In the genomic region with DNA sequence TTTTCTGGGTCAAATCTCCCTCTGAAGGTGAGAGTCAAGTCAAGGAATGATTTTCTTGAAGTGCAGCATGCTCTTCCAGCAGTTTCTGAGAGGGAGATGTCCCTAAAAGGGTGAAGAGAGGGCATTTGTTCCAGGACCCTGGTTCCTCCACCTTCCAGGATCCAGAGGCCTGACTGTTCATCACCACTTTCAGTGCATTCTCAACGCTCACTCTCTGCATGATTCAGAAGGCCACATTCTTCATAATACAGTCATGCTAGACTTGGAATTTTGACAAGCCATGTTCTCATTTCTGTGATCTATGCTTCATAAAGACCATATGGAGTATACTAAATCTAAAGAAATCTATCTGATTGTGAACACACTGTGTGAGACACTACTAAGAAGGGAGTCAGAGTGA, we compare ENCODE assay signal across 9 cellular contexts.
A peak's percentile ranks its signal among the peaks of the same experiment; 100 is the strongest.
DNase-seq lines count a peak whose midpoint lies in the region; ATAC-seq and TF ChIP-seq lines count a peak whose summit lies in the region.
"Had no signal": no experiment of that assay in that cellular context is flagged by ENCODE, and none has a peak within 500 bp of the region (broad histone marks: within the 10 kb centered on the region; RNA-seq: fewer than 3 reads in every experiment).

No MANE protein-coding gene starts in this region.

- H3K27ac ChIP-seq in GM23338 (ENCODE audit: low read depth) (no peak overlapping the region), SJSA1 (peak overlapping the region; percentile 60), thoracic aorta (peak overlapping the region in 1 of 2 donors; percentile 29)
- H3K27ac ChIP-seq: SJCRH30 had no signal

- no peaks in the 10 kb centered on the region for H3K9me3 Mint-ChIP-seq in GM23338

- no peaks in the 10 kb centered on the region for H3K79me2 ChIP-seq in GM23338 (replicated peaks; ENCODE audit: insufficient read depth)

- H3K27ac Mint-ChIP-seq in GM23338, result no peak overlapping the region

- H3K4me3 Mint-ChIP-seq in GM23338, result no peak overlapping the region

- H2AFZ ChIP-seq in GM23338, result peak overlapping the region; percentile 64

- H4K20me1 ChIP-seq in GM23338 (replicated peaks; ENCODE audit: insufficient read depth), result no peaks in the 10 kb centered on the region

- H3K27me3 ChIP-seq in GM23338 (ENCODE audit: insufficient read depth) (no peaks in the 10 kb centered on the region), SJSA1 (replicated peaks) (no peaks in the 10 kb centered on the region), thoracic aorta (replicated peaks; ENCODE audit: insufficient read depth) (no peaks in the 10 kb centered on the region)
- H3K27me3 ChIP-seq: SJCRH30 had no signal

- H3F3A ChIP-seq in GM23338 (replicated peaks; ENCODE audit: low read depth), result no peaks in the 10 kb centered on the region

- H3K9me2 ChIP-seq in GM23338 (ENCODE audit: insufficient read depth), result no peaks in the 10 kb centered on the region

- DNase-seq in GM23338 (ENCODE audit: low spot score), result no peak
- DNase-seq in SJSA1 (ENCODE audit: low read depth in 1 of 2, low spot score in 2 of 2), result peak; percentile 48 to 61
- peak; percentile 91 for DNase-seq in fibroblast of the conjunctiva (ENCODE audit: low read depth)
- DNase-seq in thoracic aorta (ENCODE audit: low spot score), result no peak
- no peak for DNase-seq in UCSD-AML1 (lab: John Stamatoyannopoulos, UW; ENCODE audit: unreplicated experiment)
- no peak for DNase-seq in GF-D8 (lab: John Stamatoyannopoulos, UW)
- DNase-seq: NCI-H187, SJCRH30 had no signal

- TF ChIP-seq CTCF in GM23338 (conservative IDR thresholded peaks at IDR 0.05; ENCODE audit: low read depth in 2 of 2) (no peak), thoracic aorta (IDR thresholded peaks at IDR 0.05) (no peak)

- H3K4me1 ChIP-seq in GM23338 (ENCODE audit: insufficient read depth) (no peaks in the 10 kb centered on the region), SJSA1 (replicated peaks) (peaks cover 20% of the 10 kb centered on the region), thoracic aorta (ENCODE audit: control insufficient read depth in 1 of 2, low read depth in 2 of 2) (peaks cover 8 to 32% of the 10 kb centered on the region in 2 donors)
- H3K4me1 ChIP-seq: SJCRH30 had no signal

- H3K9me3 ChIP-seq in SJSA1 (replicated peaks), result no peaks in the 10 kb centered on the region
- no peaks in the 10 kb centered on the region for H3K9me3 ChIP-seq in thoracic aorta
- H3K9me3 ChIP-seq: SJCRH30 had no signal

- H3K36me3 Mint-ChIP-seq in GM23338 (ENCODE audit: low read depth), result no peaks in the 10 kb centered on the region

- no peak for ATAC-seq in GM23338
- ATAC-seq in thoracic aorta (ENCODE audit: insufficient number of reproducible peaks, low FRiP score, low read depth), result peak; percentile 74
- ATAC-seq in HG03045 (IDR thresholded peaks at IDR 0.05; ENCODE audit: unreplicated experiment), result no peak

- no peaks in the 10 kb centered on the region for H3K4me1 Mint-ChIP-seq in GM23338

- H3K36me3 ChIP-seq in GM23338 (ENCODE audit: insufficient read depth) (no peaks in the 10 kb centered on the region), SJSA1 (no peaks in the 10 kb centered on the region), thoracic aorta (no peaks in the 10 kb centered on the region)
- H3K36me3 ChIP-seq: SJCRH30 had no signal

- H3K4me3 ChIP-seq in GM23338 (no peak overlapping the region), SJSA1 (no peak overlapping the region), thoracic aorta (no peak overlapping the region)
- H3K4me3 ChIP-seq: SJCRH30 had no signal

- no peak overlapping the region for H3K4me2 ChIP-seq in GM23338

- H3K27me3 Mint-ChIP-seq in GM23338 (ENCODE audit: insufficient read depth, low read depth, poor library complexity), result no peaks in the 10 kb centered on the region

TF ChIP-seq in GM23338, 12 proteins besides CTCF, POLR2A, EP300 and RAD21 (continues in another document):
- TF ChIP-seq EZH2phosphoT487 (IDR thresholded peaks at IDR 0.05; ENCODE audit: unreplicated experiment), result no peak
- TF ChIP-seq, protein P1, sequence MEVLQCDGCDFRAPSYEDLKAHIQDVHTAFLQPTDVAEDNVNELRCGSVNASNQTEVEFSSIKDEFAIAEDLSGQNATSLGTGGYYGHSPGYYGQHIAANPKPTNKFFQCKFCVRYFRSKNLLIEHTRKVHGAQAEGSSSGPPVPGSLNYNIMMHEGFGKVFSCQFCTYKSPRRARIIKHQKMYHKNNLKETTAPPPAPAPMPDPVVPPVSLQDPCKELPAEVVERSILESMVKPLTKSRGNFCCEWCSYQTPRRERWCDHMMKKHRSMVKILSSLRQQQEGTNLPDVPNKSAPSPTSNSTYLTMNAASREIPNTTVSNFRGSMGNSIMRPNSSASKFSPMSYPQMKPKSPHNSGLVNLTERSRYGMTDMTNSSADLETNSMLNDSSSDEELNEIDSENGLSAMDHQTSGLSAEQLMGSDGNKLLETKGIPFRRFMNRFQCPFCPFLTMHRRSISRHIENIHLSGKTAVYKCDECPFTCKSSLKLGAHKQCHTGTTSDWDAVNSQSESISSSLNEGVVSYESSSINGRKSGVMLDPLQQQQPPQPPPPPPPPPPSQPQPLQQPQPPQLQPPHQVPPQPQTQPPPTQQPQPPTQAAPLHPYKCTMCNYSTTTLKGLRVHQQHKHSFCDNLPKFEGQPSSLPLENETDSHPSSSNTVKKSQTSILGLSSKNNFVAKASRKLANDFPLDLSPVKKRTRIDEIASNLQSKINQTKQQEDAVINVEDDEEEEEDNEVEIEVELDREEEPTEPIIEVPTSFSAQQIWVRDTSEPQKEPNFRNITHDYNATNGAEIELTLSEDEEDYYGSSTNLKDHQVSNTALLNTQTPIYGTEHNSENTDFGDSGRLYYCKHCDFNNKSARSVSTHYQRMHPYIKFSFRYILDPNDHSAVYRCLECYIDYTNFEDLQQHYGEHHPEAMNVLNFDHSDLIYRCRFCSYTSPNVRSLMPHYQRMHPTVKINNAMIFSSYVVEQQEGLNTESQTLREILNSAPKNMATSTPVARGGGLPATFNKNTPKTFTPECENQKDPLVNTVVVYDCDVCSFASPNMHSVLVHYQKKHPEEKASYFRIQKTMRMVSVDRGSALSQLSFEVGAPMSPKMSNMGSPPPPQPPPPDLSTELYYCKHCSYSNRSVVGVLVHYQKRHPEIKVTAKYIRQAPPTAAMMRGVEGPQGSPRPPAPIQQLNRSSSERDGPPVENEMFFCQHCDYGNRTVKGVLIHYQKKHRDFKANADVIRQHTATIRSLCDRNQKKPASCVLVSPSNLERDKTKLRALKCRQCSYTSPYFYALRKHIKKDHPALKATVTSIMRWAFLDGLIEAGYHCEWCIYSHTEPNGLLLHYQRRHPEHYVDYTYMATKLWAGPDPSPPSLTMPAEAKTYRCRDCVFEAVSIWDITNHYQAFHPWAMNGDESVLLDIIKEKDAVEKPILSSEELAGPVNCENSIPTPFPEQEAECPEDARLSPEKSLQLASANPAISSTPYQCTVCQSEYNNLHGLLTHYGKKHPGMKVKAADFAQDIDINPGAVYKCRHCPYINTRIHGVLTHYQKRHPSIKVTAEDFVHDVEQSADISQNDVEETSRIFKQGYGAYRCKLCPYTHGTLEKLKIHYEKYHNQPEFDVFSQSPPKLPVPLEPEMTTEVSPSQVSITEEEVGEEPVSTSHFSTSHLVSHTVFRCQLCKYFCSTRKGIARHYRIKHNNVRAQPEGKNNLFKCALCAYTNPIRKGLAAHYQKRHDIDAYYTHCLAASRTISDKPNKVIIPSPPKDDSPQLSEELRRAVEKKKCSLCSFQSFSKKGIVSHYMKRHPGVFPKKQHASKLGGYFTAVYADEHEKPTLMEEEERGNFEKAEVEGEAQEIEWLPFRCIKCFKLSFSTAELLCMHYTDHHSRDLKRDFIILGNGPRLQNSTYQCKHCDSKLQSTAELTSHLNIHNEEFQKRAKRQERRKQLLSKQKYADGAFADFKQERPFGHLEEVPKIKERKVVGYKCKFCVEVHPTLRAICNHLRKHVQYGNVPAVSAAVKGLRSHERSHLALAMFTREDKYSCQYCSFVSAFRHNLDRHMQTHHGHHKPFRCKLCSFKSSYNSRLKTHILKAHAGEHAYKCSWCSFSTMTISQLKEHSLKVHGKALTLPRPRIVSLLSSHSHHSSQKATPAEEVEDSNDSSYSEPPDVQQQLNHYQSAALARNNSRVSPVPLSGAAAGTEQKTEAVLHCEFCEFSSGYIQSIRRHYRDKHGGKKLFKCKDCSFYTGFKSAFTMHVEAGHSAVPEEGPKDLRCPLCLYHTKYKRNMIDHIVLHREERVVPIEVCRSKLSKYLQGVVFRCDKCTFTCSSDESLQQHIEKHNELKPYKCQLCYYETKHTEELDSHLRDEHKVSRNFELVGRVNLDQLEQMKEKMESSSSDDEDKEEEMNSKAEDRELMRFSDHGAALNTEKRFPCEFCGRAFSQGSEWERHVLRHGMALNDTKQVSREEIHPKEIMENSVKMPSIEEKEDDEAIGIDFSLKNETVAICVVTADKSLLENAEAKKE (CRISPR knock-in tag; IDR thresholded peaks at IDR 0.05), result no peak
- no peak for TF ChIP-seq NANOG (IDR thresholded peaks at IDR 0.05; ENCODE audit: borderline replicate concordance)
- TF ChIP-seq JUNB (IDR thresholded peaks at IDR 0.05; ENCODE audit: unreplicated experiment), result no peak
- no peak for TF ChIP-seq ZNF114 (CRISPR knock-in tag; IDR thresholded peaks at IDR 0.05)
- TF ChIP-seq CREB1 (CRISPR knock-in tag; IDR thresholded peaks at IDR 0.05; ENCODE audit: low read depth), result no peak
- no peak for TF ChIP-seq EZH2 (IDR thresholded peaks at IDR 0.05; ENCODE audit: low read depth, unreplicated experiment)
- no peak for TF ChIP-seq POLR2AphosphoS5 (IDR thresholded peaks at IDR 0.05; ENCODE audit: low read depth)
- TF ChIP-seq STAT1 (IDR thresholded peaks at IDR 0.05; ENCODE audit: unreplicated experiment), result no peak
- TF ChIP-seq, protein P2, sequence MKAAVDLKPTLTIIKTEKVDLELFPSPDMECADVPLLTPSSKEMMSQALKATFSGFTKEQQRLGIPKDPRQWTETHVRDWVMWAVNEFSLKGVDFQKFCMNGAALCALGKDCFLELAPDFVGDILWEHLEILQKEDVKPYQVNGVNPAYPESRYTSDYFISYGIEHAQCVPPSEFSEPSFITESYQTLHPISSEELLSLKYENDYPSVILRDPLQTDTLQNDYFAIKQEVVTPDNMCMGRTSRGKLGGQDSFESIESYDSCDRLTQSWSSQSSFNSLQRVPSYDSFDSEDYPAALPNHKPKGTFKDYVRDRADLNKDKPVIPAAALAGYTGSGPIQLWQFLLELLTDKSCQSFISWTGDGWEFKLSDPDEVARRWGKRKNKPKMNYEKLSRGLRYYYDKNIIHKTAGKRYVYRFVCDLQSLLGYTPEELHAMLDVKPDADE (IDR thresholded peaks at IDR 0.05), result no peak

Comparison
In these comparisons a context has a peak if more than half of its experiments do, and no peak if none do; other contexts are left out.
1. DNase-seq: peak in SJSA1 (2 of 2) and fibroblast of the conjunctiva (single experiment); none in GM23338 (single experiment), thoracic aorta (single experiment), UCSD-AML1 (single experiment) and GF-D8 (single experiment).